In the genomic region with DNA sequence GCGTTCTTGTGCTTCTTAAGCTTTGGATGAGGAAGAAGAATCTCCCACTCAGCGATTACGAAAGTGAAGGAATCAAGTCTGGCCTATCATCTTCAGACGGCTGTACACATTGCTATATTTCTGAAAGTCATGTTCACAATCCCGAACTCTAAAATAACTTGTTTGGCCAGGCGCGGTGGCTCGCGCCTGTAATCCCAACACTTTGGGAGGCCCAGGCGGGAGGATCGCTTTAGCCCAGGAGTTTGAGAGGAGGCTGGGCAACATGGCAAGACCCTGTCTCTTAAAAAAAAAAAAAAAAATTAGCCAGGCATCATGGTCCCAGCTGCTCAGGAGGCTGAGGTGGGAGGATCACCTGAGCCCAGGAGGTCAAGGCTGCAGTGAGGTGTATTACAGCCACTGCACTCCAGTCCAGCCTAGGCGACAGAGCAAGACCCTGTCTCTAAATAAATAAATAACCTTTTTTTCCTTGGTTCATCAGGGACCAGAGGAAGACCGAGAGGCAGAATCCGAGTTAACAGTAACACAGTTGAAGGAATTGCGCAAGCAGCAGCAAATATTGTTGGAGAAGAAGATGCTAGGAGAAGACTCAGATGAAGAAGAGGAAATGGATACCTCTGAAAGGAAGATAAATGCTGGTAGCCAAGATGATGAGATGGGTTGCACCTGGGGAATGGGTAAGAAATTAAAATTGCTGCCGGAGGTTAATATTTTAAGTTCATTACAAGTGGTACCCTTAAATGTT, we compare ENCODE assay signal across 8 cellular contexts. TPM values are rescaled to one million over a fixed set of nuclear protein-coding genes. Genes with fewer than 3 reads are reported as not detected.
DNase-seq lines count a peak whose midpoint lies in the region; ATAC-seq and TF ChIP-seq lines count a peak whose summit lies in the region.

No MANE protein-coding gene starts in this region.

- BruUV-seq in PC-3 (replicated peaks; lab: Mats Ljungman, UMichigan), result no TSS peak

- H3K79me2 ChIP-seq in PC-3 (ENCODE audit: low read length), result peaks cover 54% of the 10 kb centered on the region
- H3K79me2 ChIP-seq in parathyroid adenoma, result peaks cover 10% of the 10 kb centered on the region

- TF ChIP-seq CTCF in PC-3 (conservative IDR thresholded peaks at IDR 0.05; ENCODE audit: low read depth, low read length) (no peak), epithelial cell of proximal tubule (conservative IDR thresholded peaks at IDR 0.05; ENCODE audit: low read depth, low read length) (no peak), parathyroid adenoma (IDR thresholded peaks at IDR 0.05) (no peak)

- no peaks in the 10 kb centered on the region for H3K9me3 ChIP-seq in ES-I3 (ENCODE audit: control insufficient read depth, insufficient read depth, low read length)
- H3K9me3 ChIP-seq in PC-3 (ENCODE audit: low read length), result no peaks in the 10 kb centered on the region
- no peaks in the 10 kb centered on the region for H3K9me3 ChIP-seq in parathyroid adenoma (ENCODE audit: control insufficient read depth, low read length)

- no peaks in the 10 kb centered on the region for H4K20me1 ChIP-seq in PC-3 (ENCODE audit: low read length)

- no peaks in the 10 kb centered on the region for H3K27me3 ChIP-seq in PC-3 (ENCODE audit: low read length)
- H3K27me3 ChIP-seq in parathyroid adenoma (ENCODE audit: control insufficient read depth, insufficient read depth, low read length), result no peaks in the 10 kb centered on the region

- H3K27ac ChIP-seq in PC-3 (ENCODE audit: low read length), result no peak overlapping the region
- H3K27ac ChIP-seq in parathyroid adenoma, result no peak overlapping the region

- H3K9ac ChIP-seq in ES-I3 (ENCODE audit: low read depth, low read length) (peak overlapping the region; percentile 71; the same call in 1 of the 2 replicates), PC-3 (ENCODE audit: low read length) (peak overlapping the region; percentile 82), parathyroid adenoma (no peak overlapping the region)

- H2AFZ ChIP-seq in PC-3 (ENCODE audit: low read length) (peak overlapping the region; percentile 91), parathyroid adenoma (no peak overlapping the region)

- H3K4me1 ChIP-seq in ES-I3 (ENCODE audit: insufficient read depth, low read length), result 0 out of 2 replicates have a peak, but pooled peaks cover 5% of the 10 kb centered on the region
- peaks cover 32% of the 10 kb centered on the region for H3K4me1 ChIP-seq in PC-3 (ENCODE audit: insufficient read depth, low read length)
- H3K4me1 ChIP-seq in parathyroid adenoma, result peaks cover 6% of the 10 kb centered on the region

- intact Hi-C loops in PC-3 (cut with micrococcal nuclease), result no loop called here

- POLR2A ChIA-PET in PC-3 (lab: Charles Lee; ENCODE audit: unreplicated experiment), result no interaction called here

- H3K4me3 ChIP-seq in PC-3 (ENCODE audit: low read length) (peak overlapping the region; percentile 95), epithelial cell of proximal tubule (ENCODE audit: low read depth, low read length) (peak overlapping the region; percentile 95), parathyroid adenoma (ENCODE audit: low read depth, low read length) (peak overlapping the region; percentile 94)

- no peak for DNase-seq in PC-3
- DNase-seq in epithelial cell of proximal tubule (ENCODE audit: low read depth), result no peak
- no peak for DNase-seq in NCI-H1436 (lab: John Stamatoyannopoulos, UW)
- DNase-seq in central memory CD4-positive, alpha-beta T cell, result no peak
- DNase-seq in SW 1271 (lab: John Stamatoyannopoulos, UW), result no peak
- no peak for DNase-seq in NOMO-1 treated with dmso at 0.1 percent for 144 hours (lab: John Stamatoyannopoulos, UW; ENCODE audit: unreplicated experiment)

- H3K36me3 ChIP-seq in ES-I3 (ENCODE audit: insufficient read depth, low read length), result peaks cover 12% of the 10 kb centered on the region
- H3K36me3 ChIP-seq in PC-3 (ENCODE audit: low read depth, low read length), result peaks cover 27% of the 10 kb centered on the region
- H3K36me3 ChIP-seq in parathyroid adenoma (ENCODE audit: control insufficient read depth, insufficient read depth, low read length), result no peaks in the 10 kb centered on the region

- H3K4me2 ChIP-seq in PC-3 (ENCODE audit: low read length) (peak overlapping the region; percentile 98), parathyroid adenoma (ENCODE audit: low read length) (peak overlapping the region; percentile 98)

- no peak for ATAC-seq in PC-3

- CTCF ChIA-PET in PC-3 (lab: Charles Lee), result no interaction called here

- H3K9me2 ChIP-seq in PC-3 (replicated peaks; ENCODE audit: low read length), result no peaks in the 10 kb centered on the region

- no peaks in the 10 kb centered on the region for H3F3A ChIP-seq in PC-3 (ENCODE audit: low read length, unreplicated experiment)

RNA-seq across cellular contexts. Expression of a gene that starts 1.1 kb away (rescaled TPM):
- total RNA-seq in PC-3 (2014; rRNA removed) (29.1 and 30.3 TPM in 2 replicates), epithelial cell of proximal tubule (25.8 and 34.7 TPM in 2 replicates)

RNA-seq across cellular contexts. Expression of a gene that starts 1.4 kb away (rescaled TPM):
- total RNA-seq in PC-3 (2014; rRNA removed), result 23.4 and 27.2 TPM in 2 replicates
- total RNA-seq in epithelial cell of proximal tubule, result 15.3 and 21.3 TPM in 2 replicates

RNA-seq across cellular contexts. Expression of a gene that starts 35.9 kb away (rescaled TPM):
- total RNA-seq in PC-3 (2014; rRNA removed) (40.9 and 46.8 TPM in 2 replicates), epithelial cell of proximal tubule (45.3 and 67.6 TPM in 2 replicates)

RNA-seq across cellular contexts. Expression of a gene that starts 36.0 kb away (rescaled TPM):
- 0.87 and 2.7 TPM in 2 replicates for total RNA-seq in PC-3 (2014; rRNA removed)
- total RNA-seq in epithelial cell of proximal tubule, result 0.12 and 2.5 TPM in 2 replicates
